Comparison of ENCODE assay signal across 25 cellular contexts in the genomic region with DNA sequence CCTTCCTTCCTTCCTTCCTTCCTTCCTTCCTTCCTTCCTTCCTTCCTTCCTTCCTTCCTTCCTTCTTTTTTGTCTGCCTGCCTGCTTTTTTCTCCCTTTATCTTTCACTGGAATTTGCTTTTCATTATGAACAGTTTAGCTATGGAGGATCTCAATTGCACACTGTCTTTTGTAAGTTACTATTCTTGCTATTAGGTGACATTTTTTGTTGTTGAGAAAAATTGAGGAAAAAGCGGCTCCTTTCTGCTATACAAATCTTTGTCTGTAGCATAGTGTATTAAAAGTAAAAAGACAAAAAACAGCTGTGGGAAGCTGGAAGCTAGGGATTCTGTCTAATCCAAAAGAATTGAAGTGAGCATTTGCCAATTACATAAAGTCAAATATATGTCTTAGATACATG.
DNase-seq lines count a peak whose midpoint lies in the region; ATAC-seq and TF ChIP-seq lines count a peak whose summit lies in the region.
"Had no signal": no experiment of that assay in that cellular context is flagged by ENCODE, and none has a peak within 500 bp of the region (broad histone marks: within the 10 kb centered on the region; RNA-seq: fewer than 3 reads in every experiment).

No MANE protein-coding gene starts in this region.

- H2AFZ ChIP-seq in neural progenitor cell (replicated peaks) = no peak overlapping the region

- BruUV-seq in A673 (replicated peaks; lab: Mats Ljungman, UMichigan) = no TSS peak

- no peaks in the 10 kb centered on the region for H3K27me3 ChIP-seq in A673 (replicated peaks; ENCODE audit: insufficient read depth, low read depth, low read length, poor library complexity)
- no peaks in the 10 kb centered on the region for H3K27me3 ChIP-seq in neural progenitor cell
- H3K27me3 ChIP-seq: BE2C, BLaER1 had no signal

- peaks cover 31% of the 10 kb centered on the region for H3K4me1 ChIP-seq in A673 (ENCODE audit: insufficient read depth, low read length, poor library complexity, severe bottlenecking)
- H3K4me1 ChIP-seq in neural progenitor cell = peaks cover 35% of the 10 kb centered on the region
- H3K4me1 ChIP-seq: A549, BE2C, BLaER1 had no signal

- H3K9me3 ChIP-seq in A673 (ENCODE audit: low read depth, low read length, poor library complexity, severe bottlenecking) (peaks cover 21% of the 10 kb centered on the region), neural progenitor cell (ENCODE audit: low read depth) (peaks cover 16% of the 10 kb centered on the region)
- H3K9me3 ChIP-seq: BE2C had no signal

- intact Hi-C loops in A673 (cut with micrococcal nuclease; ENCODE audit: unreplicated experiment) = loop anchor here (1.0 to 10.0 kb wide), 5 partner anchors 105 to 611 kb away; no protein-coding TSS in a partner anchor

- peak overlapping the region; percentile 25 for H3K4me2 ChIP-seq in neural progenitor cell
- H3K4me2 ChIP-seq: A549, BLaER1 had no signal

- H3K27ac Mint-ChIP-seq in neural progenitor cell = no peak overlapping the region
- peak overlapping the region; percentile 39 for H3K27ac Mint-ChIP-seq in osteocyte (ENCODE audit: unreplicated experiment)
- H3K27ac Mint-ChIP-seq: CD14-positive monocyte; CD4-positive, CD25-positive, alpha-beta regulatory T cell; CD8-positive, alpha-beta memory T cell had no signal

- TF ChIP-seq CTCF in A673 (conservative IDR thresholded peaks at IDR 0.05; ENCODE audit: low read depth, low read length) (no peak), neural progenitor cell (IDR thresholded peaks at IDR 0.05) (no peak), osteocyte (IDR thresholded peaks at IDR 0.05) (no peak)

- DNase-seq in A673 (ENCODE audit: low spot score) = peak; percentile 93
- DNase-seq in neural progenitor cell (ENCODE audit: low spot score) = no peak
- no peak for DNase-seq in osteocyte (ENCODE audit: extremely low spot score, unreplicated experiment)
- DNase-seq in NCI-H187 treated with DMSO at 0.1 percent for 48 hours (lab: John Stamatoyannopoulos, UW) = no peak
- DNase-seq in NCI-H2029 (lab: John Stamatoyannopoulos, UW) = no peak
- DNase-seq: ACHN; BE2C; C1 segment of cervical spinal cord; CD4-positive, alpha-beta memory T cell; CD4-positive, CD25-positive, alpha-beta regulatory T cell; CD8-positive, alpha-beta memory T cell; COR-L47; DMS 273 treated with DMSO at 0.1 percent for 48 hours; DMS153; DMS53; DMS79; DND-41; EL; GDM1 had no signal

- H3K9ac ChIP-seq in neural progenitor cell = no peak overlapping the region
- H3K9ac ChIP-seq: BLaER1 had no signal

- no peaks in the 10 kb centered on the region for H3K36me3 Mint-ChIP-seq in neural progenitor cell
- H3K36me3 Mint-ChIP-seq in osteocyte (ENCODE audit: unreplicated experiment) = peaks cover 2% of the 10 kb centered on the region
- H3K36me3 Mint-ChIP-seq: CD14-positive monocyte; CD4-positive, alpha-beta memory T cell; CD4-positive, CD25-positive, alpha-beta regulatory T cell; CD8-positive, alpha-beta memory T cell had no signal

- peaks cover 16% of the 10 kb centered on the region for H3F3A ChIP-seq in neural progenitor cell (ENCODE audit: low read depth)

- CTCF ChIA-PET in A673 (lab: Charles Lee) = interaction anchor here (0.6 to 1.2 kb wide), 5 partner anchors 31 to 1540 kb away, joined by 3 to 11 read pairs (median 5); a partner anchor contains a TSS

- H3K27ac ChIP-seq in A673 (ENCODE audit: low read depth, low read length, poor library complexity, severe bottlenecking) (peak overlapping the region; percentile 96), neural progenitor cell (peak overlapping the region; percentile 78)
- H3K27ac ChIP-seq: 22Rv1, A549, BLaER1 had no signal

- H4K20me1 ChIP-seq in neural progenitor cell (ENCODE audit: low read depth) = no peaks in the 10 kb centered on the region
- H4K20me1 ChIP-seq: BLaER1 had no signal

- no peak for ATAC-seq in GM21447 (IDR thresholded peaks at IDR 0.05; ENCODE audit: unreplicated experiment)
- ATAC-seq: A549, GM12878 had no signal

- H3K27me3 Mint-ChIP-seq in neural progenitor cell (ENCODE audit: insufficient read depth, low read depth) = peaks cover 3% of the 10 kb centered on the region
- H3K27me3 Mint-ChIP-seq in osteocyte (ENCODE audit: unreplicated experiment) = no peaks in the 10 kb centered on the region
- H3K27me3 Mint-ChIP-seq: CD4-positive, alpha-beta memory T cell; CD4-positive, CD25-positive, alpha-beta regulatory T cell; CD8-positive, alpha-beta memory T cell had no signal

- POLR2A ChIA-PET in A673 (lab: Charles Lee; ENCODE audit: low non-redundant PET) = interaction anchor here (0.6 to 0.9 kb wide), 3 partner anchors 404 to 611 kb away, joined by 3 to 14 read pairs (median 5); no protein-coding TSS in a partner anchor

- H3K36me3 ChIP-seq in A673 (ENCODE audit: insufficient read depth, low read length, poor library complexity, severe bottlenecking) (peaks cover 13% of the 10 kb centered on the region), neural progenitor cell (peaks cover 10% of the 10 kb centered on the region)
- H3K36me3 ChIP-seq: BE2C, BLaER1 had no signal

- H3K4me1 Mint-ChIP-seq in neural progenitor cell = peaks cover 22% of the 10 kb centered on the region
- H3K4me1 Mint-ChIP-seq in osteocyte (ENCODE audit: unreplicated experiment) = peaks cover 23% of the 10 kb centered on the region
- H3K4me1 Mint-ChIP-seq: CD14-positive monocyte; CD4-positive, alpha-beta memory T cell; CD4-positive, CD25-positive, alpha-beta regulatory T cell; CD8-positive, alpha-beta memory T cell had no signal

- peaks cover 16% of the 10 kb centered on the region for H3K9me3 Mint-ChIP-seq in neural progenitor cell
- H3K9me3 Mint-ChIP-seq in osteocyte (ENCODE audit: unreplicated experiment) = peaks cover 27% of the 10 kb centered on the region

- no peaks in the 10 kb centered on the region for H3K79me2 ChIP-seq in neural progenitor cell (ENCODE audit: low read depth)

- H3K4me3 Mint-ChIP-seq in neural progenitor cell = no peak overlapping the region
- H3K4me3 Mint-ChIP-seq in osteocyte (ENCODE audit: unreplicated experiment) = no peak overlapping the region
- H3K4me3 Mint-ChIP-seq: CD14-positive monocyte; CD4-positive, alpha-beta memory T cell; CD8-positive, alpha-beta memory T cell had no signal

- H3K4me3 ChIP-seq in A673 (ENCODE audit: low read depth, low read length, poor library complexity, severe bottlenecking) (no peak overlapping the region), neural progenitor cell (no peak overlapping the region)
- H3K4me3 ChIP-seq: A549, BLaER1, GM12878 had no signal
